Comparison of ENCODE assay signal across 1 cellular context in the genomic region with DNA sequence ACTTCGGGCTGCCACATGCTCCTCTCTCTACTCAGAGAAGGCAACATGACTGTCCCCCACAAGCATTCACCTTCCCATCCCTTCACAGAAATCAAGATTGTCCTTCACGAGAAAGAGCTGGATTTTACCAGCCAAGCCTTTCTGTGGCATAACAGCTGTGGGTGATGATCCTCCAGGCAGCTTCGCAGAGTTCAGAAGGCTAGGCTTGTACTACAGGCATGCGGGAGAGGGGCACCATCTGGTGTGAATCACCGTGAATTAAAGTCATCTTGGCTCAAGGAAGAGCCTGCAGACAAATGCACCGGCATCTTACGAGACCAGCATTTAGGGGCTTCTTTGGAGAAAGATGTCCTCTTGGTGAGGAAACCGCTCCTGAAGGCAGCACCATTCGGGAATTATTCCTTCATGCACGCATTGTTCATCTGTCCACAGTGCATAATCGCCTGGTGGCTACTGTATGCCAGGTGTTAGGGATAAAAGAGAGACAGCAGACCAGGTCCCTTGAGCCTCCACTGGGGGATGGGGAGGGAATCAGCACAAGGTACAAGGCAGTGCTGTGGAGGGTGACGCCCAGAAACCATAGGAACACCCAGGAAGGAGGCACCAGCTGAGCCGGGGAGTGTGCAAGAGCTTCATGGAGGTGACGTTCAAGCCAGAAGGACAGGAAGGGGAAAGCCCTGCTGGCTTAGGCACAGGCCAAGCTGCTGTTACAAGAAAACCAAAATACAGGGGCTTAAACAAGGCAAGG.
TF ChIP-seq lines count a peak whose summit lies in the region.

No MANE protein-coding gene starts in this region.

TF ChIP-seq in HCT116, 20 proteins besides CTCF, POLR2A, EP300 and RAD21 (continued from another document):
- TF ChIP-seq, protein P1, sequence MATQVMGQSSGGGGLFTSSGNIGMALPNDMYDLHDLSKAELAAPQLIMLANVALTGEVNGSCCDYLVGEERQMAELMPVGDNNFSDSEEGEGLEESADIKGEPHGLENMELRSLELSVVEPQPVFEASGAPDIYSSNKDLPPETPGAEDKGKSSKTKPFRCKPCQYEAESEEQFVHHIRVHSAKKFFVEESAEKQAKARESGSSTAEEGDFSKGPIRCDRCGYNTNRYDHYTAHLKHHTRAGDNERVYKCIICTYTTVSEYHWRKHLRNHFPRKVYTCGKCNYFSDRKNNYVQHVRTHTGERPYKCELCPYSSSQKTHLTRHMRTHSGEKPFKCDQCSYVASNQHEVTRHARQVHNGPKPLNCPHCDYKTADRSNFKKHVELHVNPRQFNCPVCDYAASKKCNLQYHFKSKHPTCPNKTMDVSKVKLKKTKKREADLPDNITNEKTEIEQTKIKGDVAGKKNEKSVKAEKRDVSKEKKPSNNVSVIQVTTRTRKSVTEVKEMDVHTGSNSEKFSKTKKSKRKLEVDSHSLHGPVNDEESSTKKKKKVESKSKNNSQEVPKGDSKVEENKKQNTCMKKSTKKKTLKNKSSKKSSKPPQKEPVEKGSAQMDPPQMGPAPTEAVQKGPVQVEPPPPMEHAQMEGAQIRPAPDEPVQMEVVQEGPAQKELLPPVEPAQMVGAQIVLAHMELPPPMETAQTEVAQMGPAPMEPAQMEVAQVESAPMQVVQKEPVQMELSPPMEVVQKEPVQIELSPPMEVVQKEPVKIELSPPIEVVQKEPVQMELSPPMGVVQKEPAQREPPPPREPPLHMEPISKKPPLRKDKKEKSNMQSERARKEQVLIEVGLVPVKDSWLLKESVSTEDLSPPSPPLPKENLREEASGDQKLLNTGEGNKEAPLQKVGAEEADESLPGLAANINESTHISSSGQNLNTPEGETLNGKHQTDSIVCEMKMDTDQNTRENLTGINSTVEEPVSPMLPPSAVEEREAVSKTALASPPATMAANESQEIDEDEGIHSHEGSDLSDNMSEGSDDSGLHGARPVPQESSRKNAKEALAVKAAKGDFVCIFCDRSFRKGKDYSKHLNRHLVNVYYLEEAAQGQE (IDR thresholded peaks at IDR 0.05; ENCODE audit: low read depth), result no peak
- TF ChIP-seq CEBPB (IDR thresholded peaks at IDR 0.05; ENCODE audit: low read depth) (no peak), SP1 (IDR thresholded peaks at IDR 0.05; ENCODE audit: low read depth) (no peak), ZNF274 (IDR thresholded peaks at IDR 0.05; ENCODE audit: low read depth, low read length) (no peak)
- TF ChIP-seq, protein P2, sequence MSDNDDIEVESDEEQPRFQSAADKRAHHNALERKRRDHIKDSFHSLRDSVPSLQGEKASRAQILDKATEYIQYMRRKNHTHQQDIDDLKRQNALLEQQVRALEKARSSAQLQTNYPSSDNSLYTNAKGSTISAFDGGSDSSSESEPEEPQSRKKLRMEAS (IDR thresholded peaks at IDR 0.05), result no peak
